Comparison of ENCODE assay signal across 8 cellular contexts in the genomic region with DNA sequence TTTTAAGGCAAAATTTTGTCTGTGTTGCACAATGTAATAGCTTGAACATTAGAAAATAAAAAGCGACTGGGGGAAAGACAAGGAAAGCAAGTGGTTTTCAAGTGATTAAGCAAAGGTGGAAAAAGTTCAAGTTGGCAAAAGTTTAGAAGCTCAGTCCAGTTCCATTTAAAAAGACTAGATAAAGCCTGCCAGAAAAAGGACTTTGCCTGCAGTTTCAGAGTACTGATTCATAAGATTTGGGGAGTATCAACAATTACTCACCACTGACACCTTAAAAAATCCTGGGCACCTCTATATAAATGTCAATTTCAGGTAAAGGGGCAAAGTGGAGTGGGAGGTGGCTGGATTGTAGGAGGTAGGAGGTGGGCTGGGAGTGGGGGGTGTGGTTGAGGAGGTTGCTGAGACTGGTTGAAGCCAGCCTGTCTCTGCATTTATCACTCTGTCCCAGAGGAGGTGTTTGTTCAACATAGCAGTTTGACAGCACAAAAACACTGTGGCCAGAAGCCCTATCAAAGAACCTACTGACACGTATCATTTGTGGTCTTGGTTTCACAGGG. TPM values are rescaled to one million over a fixed set of nuclear protein-coding genes. Genes with fewer than 3 reads are reported as not detected.
DNase-seq lines count a peak whose midpoint lies in the region; ATAC-seq, FAIRE-seq and TF ChIP-seq lines count a peak whose summit lies in the region.

No MANE protein-coding gene starts in this region.

- ATAC-seq in pancreas (peak in 3 of 4 donors; percentile 25 to 36 (median 32)), GM18909 (IDR thresholded peaks at IDR 0.05; ENCODE audit: poor library complexity, unreplicated experiment) (no peak)

- WGBS in pancreas, 2 donors = 41 to 45% methylated on average over 2 of the region's 2 CpGs

- intact Hi-C loops in pancreas (cut with DNase I) = no loop called here

- TF ChIP-seq CTCF in fibroblast of pulmonary artery (IDR thresholded peaks at IDR 0.05; ENCODE audit: low read length, missing control alignments) (no peak), pancreas (IDR thresholded peaks at IDR 0.05) (no peak)

- DNase-seq in Daoy (ENCODE audit: low read depth) (peak; percentile 19), SK-N-MC (ENCODE audit: low read depth, low spot score) (no peak), fibroblast of pulmonary artery (ENCODE audit: low read depth) (peak; percentile 47), pancreas (no peak), NOMO-1 treated with DMSO at 0.1 percent for 48 hours (lab: John Stamatoyannopoulos, UW; ENCODE audit: unreplicated experiment) (no peak), NCI-H526 (lab: John Stamatoyannopoulos, UW) (no peak)
- no peak for DNase-seq in stimulated activated naive CD4-positive, alpha-beta T cell treated with Interleukin-2 at 50 U/mL for 16 hours (lab: John Stamatoyannopoulos, UW)

- no peaks in the 10 kb centered on the region for H3K9me3 ChIP-seq in SK-N-MC (ENCODE audit: low read depth, low read length)
- no peaks in the 10 kb centered on the region for H3K9me3 ChIP-seq in pancreas

- H3K4me1 ChIP-seq in pancreas = peaks cover 0 to 4% (median 0%) of the 10 kb centered on the region in 3 donors

- no peaks in the 10 kb centered on the region for H3K27me3 ChIP-seq in pancreas

- H3K27ac ChIP-seq in SK-N-MC (peak overlapping the region; percentile 33), pancreas (peak overlapping the region in 1 of 4 donors; percentile 14)

- H3K9ac ChIP-seq in SK-N-MC (ENCODE audit: insufficient read length) = no peak overlapping the region

- FAIRE-seq in pancreas (lab: Jason Lieb, UNC) = no peak

- peaks cover 88% of the 10 kb centered on the region for H3K36me3 ChIP-seq in SK-N-MC (ENCODE audit: insufficient read depth, low read length)
- H3K36me3 ChIP-seq in pancreas = no peaks in the 10 kb centered on the region

- H3K4me3 ChIP-seq in SK-N-MC = no peak overlapping the region; the same call in 1 of the 2 replicates
- H3K4me3 ChIP-seq in fibroblast of pulmonary artery (replicated peaks; ENCODE audit: low read depth, low read length) = no peak overlapping the region
- no peak overlapping the region for H3K4me3 ChIP-seq in pancreas

RNA-seq across cellular contexts. Expression of a gene that starts 14.6 kb away (rescaled TPM):
- total RNA-seq in Daoy (2014; rRNA removed; shearing (Covaris generic)) = 15.1 and 15.2 TPM in 2 replicates
- 10 to 100 TPM in 3 of 6 donors, 1 to 10 TPM in 3; 4.3 to 38.6 (median 11.2) TPM for total RNA-seq in pancreas
- polyA plus RNA-seq in pancreas = 1 to 10 TPM; 3.8 to 5.5 TPM

Comparison
In these comparisons a context has a peak if more than half of its experiments do, and no peak if none do; other contexts are left out.
1. DNase-seq: peak in Daoy (single experiment) and fibroblast of pulmonary artery (single experiment); none in SK-N-MC (single experiment), pancreas (0 of 6), NOMO-1 treated with DMSO at 0.1 percent for 48 hours (single experiment), stimulated activated naive CD4-positive, alpha-beta T cell treated with Interleukin-2 at 50 U/mL for 16 hours (single experiment) and NCI-H526 (0 of 2).